10 cellular contexts compared by ENCODE assay signal in genomic region chr5:158953929-158954534, GRCh38.
DNase-seq lines count a peak whose midpoint lies in the region; ATAC-seq and TF ChIP-seq lines count a peak whose summit lies in the region.
"Had no signal": no experiment of that assay in that cellular context is flagged by ENCODE, and none has a peak within 500 bp of the region (broad histone marks: within the 10 kb centered on the region; RNA-seq: fewer than 3 reads in every experiment).

No MANE protein-coding gene starts in this region.

- H3K36me3 ChIP-seq in effector memory CD4-positive, alpha-beta T cell (ENCODE audit: control insufficient read depth, insufficient read depth, low read length), result no peaks in the 10 kb centered on the region
- H3K36me3 ChIP-seq: gastroesophageal sphincter had no signal

- H3K4me3 ChIP-seq in lower leg skin (ENCODE audit: low read depth, poor library complexity, severe bottlenecking), result no peak overlapping the region
- no peak overlapping the region for H3K4me3 ChIP-seq in effector memory CD4-positive, alpha-beta T cell (ENCODE audit: insufficient read depth, low read depth, low read length, poor library complexity, severe bottlenecking)
- H3K4me3 ChIP-seq: gastroesophageal sphincter, K562 had no signal

- ATAC-seq in GM18499 (IDR thresholded peaks at IDR 0.05; ENCODE audit: insufficient read depth, unreplicated experiment), result peak; percentile 71
- ATAC-seq in GM21390 (IDR thresholded peaks at IDR 0.05; ENCODE audit: unreplicated experiment), result peak; percentile 72
- ATAC-seq in HG03175 (IDR thresholded peaks at IDR 0.05; ENCODE audit: unreplicated experiment), result peak; percentile 82
- ATAC-seq: gastroesophageal sphincter, K562 had no signal

- no peak overlapping the region for H3K27ac ChIP-seq in effector memory CD4-positive, alpha-beta T cell (ENCODE audit: insufficient read depth, low read length, poor library complexity, severe bottlenecking)
- H3K27ac ChIP-seq: gastroesophageal sphincter had no signal

- intact Hi-C loops in lower leg skin (cut with DNase I; ENCODE audit: low total_unique reads), result no loop called here

- TF ChIP-seq POLR2A in lower leg skin (IDR thresholded peaks at IDR 0.05), result no peak

- WGBS in lower leg skin, 2 donors, result 58 to 68% methylated on average over 11 of the region's 11 CpGs

- H3K4me1 ChIP-seq in effector memory CD4-positive, alpha-beta T cell (ENCODE audit: control insufficient read depth, insufficient read depth, low read length, poor library complexity, severe bottlenecking), result peaks cover 4% of the 10 kb centered on the region

- DNase-seq in SKM-1 treated with dmso at 0.1 percent for 144 hours (lab: John Stamatoyannopoulos, UW; ENCODE audit: unreplicated experiment) (peak; percentile 51), lower leg skin (ENCODE audit: low spot score in 2 of 2) (no peak), NCI-H748 treated with DMSO at 0.1 percent for 48 hours (lab: John Stamatoyannopoulos, UW) (no peak), ecto neural progenitor cell (ENCODE audit: low spot score) (no peak)
- DNase-seq in effector memory CD4-positive, alpha-beta T cell, result no peak

- no peak for TF ChIP-seq CTCF in lower leg skin (IDR thresholded peaks at IDR 0.05)

- no peaks in the 10 kb centered on the region for H3K9me3 ChIP-seq in effector memory CD4-positive, alpha-beta T cell (ENCODE audit: control insufficient read depth, low read length)
- H3K9me3 ChIP-seq: gastroesophageal sphincter had no signal

- H3K27me3 ChIP-seq in effector memory CD4-positive, alpha-beta T cell (replicated peaks; ENCODE audit: control insufficient read depth, insufficient read depth, low read length, poor library complexity, severe bottlenecking), result no peaks in the 10 kb centered on the region
- H3K27me3 ChIP-seq: gastroesophageal sphincter had no signal
